ENCODE assay signal across 25 cellular contexts in genomic region chr10:133015321-133015720, GRCh38.
"Had no signal": no experiment of that assay in that cellular context is flagged by ENCODE, and none has a peak within 500 bp of the region (broad histone marks: within the 10 kb centered on the region; RNA-seq: fewer than 3 reads in every experiment).

No MANE protein-coding gene starts in this region.

- H3K27me3 ChIP-seq: ascending aorta, cardiac muscle cell had no signal

- H3K9me3 ChIP-seq: ascending aorta, breast epithelium, esophagus squamous epithelium had no signal

- DNase-seq: activated CD4-positive, alpha-beta memory T cell treated with anti-CD3 and anti-CD28 coated beads, Interleukin-2, amount 10 ng/mL, durations not matched to agents 7 days and 5 days; activated CD4-positive, alpha-beta T cell treated with anti-CD3 and anti-CD28 coated beads for 1 hour; activated CD4-positive, alpha-beta T cell treated with anti-CD3 and anti-CD28 coated beads for 4 hours; activated CD4-positive, alpha-beta T cell treated with anti-CD3 and anti-CD28 coated beads, Interleukin-2, amount 10 ng/mL, durations not matched to agents 7 days and 5 days; activated CD4-positive, alpha-beta T cell treated with anti-CD3 and anti-CD28 coated beads, Interleukin-2, amount 50 U/mL, for 4 hours; activated CD8-positive, alpha-beta memory T cell treated with anti-CD3 and anti-CD28 coated beads, Interleukin-2, amount 50 U/mL, for 48 hours; activated gamma-delta T cell; activated naive CD4-positive, alpha-beta T cell; activated naive CD4-positive, alpha-beta T cell treated with anti-CD3 and anti-CD28 coated beads, Interleukin-2, amount 10 ng/mL, durations not matched to agents 7 days and 5 days; activated naive CD8-positive, alpha-beta T cell treated with anti-CD3 and anti-CD28 coated beads, Interleukin-2, amount 10 ng/mL, durations not matched to agents 7 days and 5 days; activated T-cell treated with anti-CD3 and anti-CD28 coated beads for 4 hours; activated T-cell treated with anti-CD3 and anti-CD28 coated beads, Interleukin-2, amount 50 U/mL, for 24 hours; activated T-cell treated with anti-CD3 and anti-CD28 coated beads, Interleukin-2, amount 50 U/mL, for 72 hours; cortex of kidney; effector CD8-positive, alpha-beta T cell; esophagus squamous epithelium; foreskin melanocyte; T-helper 2 cell had no signal

- H3K4me1 Mint-ChIP-seq: activated CD4-positive, alpha-beta memory T cell treated with anti-CD3 and anti-CD28 coated beads, Interleukin-2, amount 10 ng/mL, durations not matched to agents 7 days and 5 days; activated CD4-positive, alpha-beta T cell treated with anti-CD3 and anti-CD28 coated beads, Interleukin-2, amount 10 ng/mL, durations not matched to agents 7 days and 5 days; activated naive CD4-positive, alpha-beta T cell treated with anti-CD3 and anti-CD28 coated beads, Interleukin-2, amount 10 ng/mL, durations not matched to agents 7 days and 5 days; activated naive CD8-positive, alpha-beta T cell treated with anti-CD3 and anti-CD28 coated beads, Interleukin-2, amount 10 ng/mL, durations not matched to agents 7 days and 5 days; central memory CD8-positive, alpha-beta T cell had no signal

- H3K9me3 Mint-ChIP-seq: activated CD4-positive, alpha-beta memory T cell treated with anti-CD3 and anti-CD28 coated beads, Interleukin-2, amount 10 ng/mL, durations not matched to agents 7 days and 5 days; activated CD4-positive, alpha-beta T cell treated with anti-CD3 and anti-CD28 coated beads, Interleukin-2, amount 10 ng/mL, durations not matched to agents 7 days and 5 days; activated naive CD4-positive, alpha-beta T cell treated with anti-CD3 and anti-CD28 coated beads, Interleukin-2, amount 10 ng/mL, durations not matched to agents 7 days and 5 days; activated naive CD4-positive, alpha-beta T cell treated with anti-CD3 and anti-CD28 coated beads, Interleukin-2, amount 50 U/mL, for 72 hours; activated naive CD8-positive, alpha-beta T cell treated with anti-CD3 and anti-CD28 coated beads, Interleukin-2, amount 10 ng/mL, durations not matched to agents 7 days and 5 days; activated T-cell treated with anti-CD3 and anti-CD28 coated beads, Interleukin-2, amount 50 U/mL, for 24 hours; activated T-cell treated with anti-CD3 and anti-CD28 coated beads, Interleukin-2, amount 50 U/mL, for 72 hours; brain; central memory CD8-positive, alpha-beta T cell had no signal

- H3K4me1 ChIP-seq: ascending aorta, breast epithelium, esophagus squamous epithelium had no signal

- H3K36me3 Mint-ChIP-seq: activated naive CD4-positive, alpha-beta T cell treated with anti-CD3 and anti-CD28 coated beads, Interleukin-2, amount 10 ng/mL, durations not matched to agents 7 days and 5 days; activated naive CD4-positive, alpha-beta T cell treated with anti-CD3 and anti-CD28 coated beads, Interleukin-2, amount 50 U/mL, for 72 hours; activated naive CD8-positive, alpha-beta T cell treated with anti-CD3 and anti-CD28 coated beads, Interleukin-2, amount 10 ng/mL, durations not matched to agents 7 days and 5 days; brain had no signal

- H3K27ac ChIP-seq: ascending aorta, breast epithelium, cardiac muscle cell, epithelial cell of prostate, esophagus squamous epithelium had no signal

- H3K4me3 Mint-ChIP-seq: activated CD4-positive, alpha-beta memory T cell treated with anti-CD3 and anti-CD28 coated beads, Interleukin-2, amount 10 ng/mL, durations not matched to agents 7 days and 5 days; activated CD4-positive, alpha-beta T cell treated with anti-CD3 and anti-CD28 coated beads, Interleukin-2, amount 10 ng/mL, durations not matched to agents 7 days and 5 days; activated naive CD4-positive, alpha-beta T cell treated with anti-CD3 and anti-CD28 coated beads, Interleukin-2, amount 10 ng/mL, durations not matched to agents 7 days and 5 days; activated naive CD8-positive, alpha-beta T cell treated with anti-CD3 and anti-CD28 coated beads, Interleukin-2, amount 10 ng/mL, durations not matched to agents 7 days and 5 days; activated T-cell treated with anti-CD3 and anti-CD28 coated beads, Interleukin-2, amount 50 U/mL, for 24 hours; activated T-cell treated with anti-CD3 and anti-CD28 coated beads, Interleukin-2, amount 50 U/mL, for 72 hours; brain; central memory CD8-positive, alpha-beta T cell had no signal

- H3K27me3 Mint-ChIP-seq: activated CD4-positive, alpha-beta memory T cell treated with anti-CD3 and anti-CD28 coated beads, Interleukin-2, amount 10 ng/mL, durations not matched to agents 7 days and 5 days; activated CD4-positive, alpha-beta T cell treated with anti-CD3 and anti-CD28 coated beads, Interleukin-2, amount 10 ng/mL, durations not matched to agents 7 days and 5 days; activated naive CD4-positive, alpha-beta T cell treated with anti-CD3 and anti-CD28 coated beads, Interleukin-2, amount 10 ng/mL, durations not matched to agents 7 days and 5 days; brain; central memory CD8-positive, alpha-beta T cell had no signal

- ATAC-seq: activated naive CD4-positive, alpha-beta T cell treated with anti-CD3 and anti-CD28 coated beads, Interleukin-2, amount 50 U/mL, for 72 hours; activated T-cell treated with anti-CD3 and anti-CD28 coated beads, Interleukin-2, amount 50 U/mL, for 72 hours had no signal

- H3K4me3 ChIP-seq: ascending aorta, breast epithelium, cardiac muscle cell, esophagus squamous epithelium had no signal

- H3K36me3 ChIP-seq: ascending aorta, breast epithelium, cardiac muscle cell, esophagus squamous epithelium had no signal

- H3K27ac Mint-ChIP-seq: activated CD4-positive, alpha-beta memory T cell treated with anti-CD3 and anti-CD28 coated beads, Interleukin-2, amount 10 ng/mL, durations not matched to agents 7 days and 5 days; activated CD4-positive, alpha-beta T cell treated with anti-CD3 and anti-CD28 coated beads, Interleukin-2, amount 10 ng/mL, durations not matched to agents 7 days and 5 days; activated naive CD4-positive, alpha-beta T cell treated with anti-CD3 and anti-CD28 coated beads, Interleukin-2, amount 10 ng/mL, durations not matched to agents 7 days and 5 days; activated naive CD4-positive, alpha-beta T cell treated with anti-CD3 and anti-CD28 coated beads, Interleukin-2, amount 50 U/mL, for 72 hours; activated naive CD8-positive, alpha-beta T cell treated with anti-CD3 and anti-CD28 coated beads, Interleukin-2, amount 10 ng/mL, durations not matched to agents 7 days and 5 days; activated T-cell treated with anti-CD3 and anti-CD28 coated beads, Interleukin-2, amount 50 U/mL, for 24 hours; activated T-cell treated with anti-CD3 and anti-CD28 coated beads, Interleukin-2, amount 50 U/mL, for 72 hours had no signal
